In the genomic region with DNA sequence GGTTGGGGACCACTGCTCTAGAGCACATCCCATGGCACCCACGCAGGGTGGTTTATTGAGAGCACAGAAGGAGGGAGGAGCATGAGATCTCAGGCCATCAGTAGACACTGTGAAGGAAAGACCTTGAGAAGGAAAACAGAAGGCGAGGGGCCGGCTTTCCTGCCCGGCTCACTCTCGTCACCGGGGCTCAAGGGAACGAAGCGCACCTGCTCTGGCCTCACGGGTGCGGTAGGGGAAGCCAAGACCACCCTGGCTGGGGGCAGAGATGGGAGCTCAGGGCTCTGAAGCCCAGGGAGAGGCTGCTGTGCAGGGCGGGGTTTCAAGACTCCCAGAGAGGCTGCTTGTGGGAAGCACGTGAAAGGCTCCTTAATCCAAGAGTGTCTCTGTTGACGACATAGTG, we compare ENCODE assay signal across 25 cellular contexts.
"Had no signal": no experiment of that assay in that cellular context is flagged by ENCODE, and none has a peak within 500 bp of the region (broad histone marks: within the 10 kb centered on the region; RNA-seq: fewer than 3 reads in every experiment).

No MANE protein-coding gene starts in this region.

- H3K27ac Mint-ChIP-seq: activated B cell treated with CpG ODN at 0.5 μM for 24 hours; activated CD4-positive, alpha-beta T cell treated with anti-CD3 and anti-CD28 coated beads for 36 hours; activated naive CD4-positive, alpha-beta T cell treated with anti-CD3 and anti-CD28 coated beads for 36 hours; activated T-helper 2 cell treated with anti-CD3 and anti-CD28 coated beads, Interferon-gamma antibody, Interleukin-2, Interleukin-4, amounts not matched to agents 10 μg/mL and 5 μg/mL and 100 μg/mL, durations not matched to agents 14 hours and 24 hours and 36 hours; memory B cell; nephron progenitor cell had no signal

- H3K4me3 ChIP-seq: colonic mucosa, dorsolateral prefrontal cortex, hepatocyte, left lung, mucosa of descending colon, smooth muscle cell had no signal

- H3K79me2 ChIP-seq: hepatocyte had no signal

- H3K9me3 ChIP-seq: colonic mucosa, left lung, mucosa of descending colon had no signal

- H3K4me1 ChIP-seq: colonic mucosa, left lung had no signal

- H3K9me3 Mint-ChIP-seq: activated B cell treated with CpG ODN at 0.5 μM for 24 hours; activated naive CD4-positive, alpha-beta T cell treated with anti-CD3 and anti-CD28 coated beads for 36 hours; activated T-helper 2 cell treated with anti-CD3 and anti-CD28 coated beads, Interferon-gamma antibody, Interleukin-2, Interleukin-4, amounts not matched to agents 10 μg/mL and 5 μg/mL and 100 μg/mL, durations not matched to agents 14 hours and 24 hours and 36 hours; effector memory CD8-positive, alpha-beta T cell; immature natural killer cell; memory B cell; nephron progenitor cell had no signal

- H3K27me3 ChIP-seq: colonic mucosa, dorsolateral prefrontal cortex, hepatocyte, left lung had no signal

- H2AFZ ChIP-seq: hepatocyte had no signal

- H3K4me3 Mint-ChIP-seq: activated B cell treated with CpG ODN at 0.5 μM for 24 hours; activated CD4-positive, alpha-beta T cell treated with anti-CD3 and anti-CD28 coated beads for 36 hours; activated naive CD4-positive, alpha-beta T cell treated with anti-CD3 and anti-CD28 coated beads for 36 hours; effector memory CD8-positive, alpha-beta T cell; immature natural killer cell; memory B cell; nephron progenitor cell; stimulated activated naive B cell treated with anti-CD40 and anti-IgM and Interleukin-4, amounts not matched to agents 10 μg/mL and 1 μg/mL and 100 μg/mL, for 72 hours had no signal

- H3K27ac ChIP-seq: colonic mucosa, dorsolateral prefrontal cortex, hepatocyte, left lung had no signal

- DNase-seq: activated B cell treated with CpG ODN at 0.5 μM for 24 hours; activated CD4-positive, alpha-beta T cell treated with anti-CD3 and anti-CD28 coated beads for 36 hours; activated CD4-positive, alpha-beta T cell treated with anti-CD3 and anti-CD28 coated beads, Interleukin-2, amount 50 U/mL, for 48 hours; activated naive CD4-positive, alpha-beta T cell treated with anti-CD3 and anti-CD28 coated beads for 36 hours; amygdala; colonic mucosa; dorsolateral prefrontal cortex; effector memory CD8-positive, alpha-beta T cell; glutamatergic neuron; immature natural killer cell; left lung; mucosa of descending colon; nephron progenitor cell; nucleus accumbens; stimulated activated CD4-positive, alpha-beta T cell treated with anti-CD3 and anti-CD28 coated beads, Interleukin-15, amount 100 ng/mL, for 24 hours; stimulated activated naive B cell treated with anti-CD40 and anti-IgM and Interleukin-4, amounts not matched to agents 10 μg/mL and 1 μg/mL and 100 μg/mL, for 72 hours had no signal

- H3K27me3 Mint-ChIP-seq: activated B cell treated with CpG ODN at 0.5 μM for 24 hours; activated CD4-positive, alpha-beta T cell treated with anti-CD3 and anti-CD28 coated beads for 36 hours; effector memory CD8-positive, alpha-beta T cell; memory B cell; stimulated activated naive B cell treated with anti-CD40 and anti-IgM and Interleukin-4, amounts not matched to agents 10 μg/mL and 1 μg/mL and 100 μg/mL, for 72 hours had no signal

- FAIRE-seq: bronchial epithelial cell, endothelial cell of umbilical vein, frontal cortex had no signal

- H3K4me2 ChIP-seq: hepatocyte, smooth muscle cell had no signal

- ATAC-seq: activated CD4-positive, alpha-beta T cell treated with anti-CD3 and anti-CD28 coated beads for 36 hours; effector memory CD8-positive, alpha-beta T cell; esophagus mucosa; left lung; mucosa of descending colon; sciatic nerve; stimulated activated naive B cell treated with anti-CD40 and anti-IgM and Interleukin-4, amounts not matched to agents 10 μg/mL and 1 μg/mL and 100 μg/mL, for 72 hours had no signal
